ENCODE assay signal across 11 cellular contexts in genomic region chr9:76887003-76887821, GRCh38. TPM values are rescaled to one million over a fixed set of nuclear protein-coding genes. Genes with fewer than 3 reads are reported as not detected.
DNase-seq lines count a peak whose midpoint lies in the region; ATAC-seq and TF ChIP-seq lines count a peak whose summit lies in the region.
"Had no signal": no experiment of that assay in that cellular context is flagged by ENCODE, and none has a peak within 500 bp of the region (broad histone marks: within the 10 kb centered on the region; RNA-seq: fewer than 3 reads in every experiment).

No MANE protein-coding gene starts in this region.

- H3K4me1 ChIP-seq in HUES48 (ENCODE audit: control insufficient read depth, insufficient read depth, low read length) (peaks cover 24% of the 10 kb centered on the region), ectodermal cell (ENCODE audit: control insufficient read depth, insufficient read depth, low read length) (peaks cover 7% of the 10 kb centered on the region), skeletal muscle tissue (ENCODE audit: control insufficient read depth in 3 of 3, insufficient read depth in 3 of 3, low read length in 3 of 3) (peaks cover 0 to 5% (median 0%) of the 10 kb centered on the region in 3 donors)
- H3K4me1 ChIP-seq: upper lobe of left lung had no signal

- H3K27ac ChIP-seq in HUES48 (ENCODE audit: low read depth, low read length) = peak overlapping the region; percentile 85
- H3K27ac ChIP-seq in ectodermal cell (ENCODE audit: insufficient read depth, low read depth, low read length, poor library complexity, severe bottlenecking) = peak overlapping the region; percentile 90
- peak overlapping the region; percentile 23 for H3K27ac ChIP-seq in skeletal muscle tissue (ENCODE audit: low read depth, low read length)
- H3K27ac ChIP-seq: upper lobe of left lung had no signal

- H3K9ac ChIP-seq in HUES48 (ENCODE audit: low read depth, low read length) (peak overlapping the region; percentile 46; the same call in 1 of the 2 replicates), skeletal muscle tissue (ENCODE audit: low read depth in 1 of 3, low read length in 3 of 3) (no peak overlapping the region)

- H3K4me3 ChIP-seq in HUES48 (ENCODE audit: low read depth, low read length) (no peak overlapping the region), ectodermal cell (ENCODE audit: insufficient read depth, low read depth, low read length) (no peak overlapping the region), skeletal muscle tissue (ENCODE audit: low read length in 3 of 3) (no peak overlapping the region), H7 (ENCODE audit: insufficient read depth, low read depth, low read length) (no peak overlapping the region)
- H3K4me3 ChIP-seq: upper lobe of left lung had no signal

- no peaks in the 10 kb centered on the region for H3K9me3 ChIP-seq in HUES48 (ENCODE audit: control insufficient read depth, insufficient read depth, low read length)
- H3K9me3 ChIP-seq in ectodermal cell (ENCODE audit: control insufficient read depth, low read length) = no peaks in the 10 kb centered on the region
- H3K9me3 ChIP-seq in skeletal muscle tissue (ENCODE audit: control insufficient read depth in 3 of 3, low read length in 3 of 3) = no peaks in the 10 kb centered on the region
- H3K9me3 ChIP-seq: upper lobe of left lung had no signal

- H3K36me3 ChIP-seq in HUES48 (ENCODE audit: control insufficient read depth, insufficient read depth, low read length) (no peaks in the 10 kb centered on the region), ectodermal cell (ENCODE audit: control insufficient read depth, insufficient read depth, low read length) (no peaks in the 10 kb centered on the region), skeletal muscle tissue (ENCODE audit: control insufficient read depth in 3 of 3, insufficient read depth in 3 of 3, low read length in 3 of 3) (no peaks in the 10 kb centered on the region), H7 (replicated peaks; ENCODE audit: control insufficient read depth, insufficient read depth, low read length) (no peaks in the 10 kb centered on the region)
- H3K36me3 ChIP-seq: upper lobe of left lung had no signal

- no peak for TF ChIP-seq CTCF in GM20000 (IDR thresholded peaks at IDR 0.05; ENCODE audit: extremely low read depth, missing control alignments)

- 75 to 88% methylated on average over 5 of the region's 5 CpGs for WGBS in ectodermal cell, 2 experiments

- ATAC-seq in GM18520 (IDR thresholded peaks at IDR 0.05; ENCODE audit: unreplicated experiment) (peak; percentile 59), HG03135 (IDR thresholded peaks at IDR 0.05; ENCODE audit: unreplicated experiment) (no peak)
- ATAC-seq: left lobe of liver had no signal

- no peak for DNase-seq in H7
- DNase-seq in GM20000 (ENCODE audit: low spot score) = no peak
- DNase-seq in Ammon's horn (ENCODE audit: low spot score) = no peak
- DNase-seq: effector CD4-positive, alpha-beta T cell; upper lobe of left lung had no signal

- H3K27me3 ChIP-seq in HUES48 (ENCODE audit: control insufficient read depth, insufficient read depth, low read length) (no peaks in the 10 kb centered on the region), ectodermal cell (ENCODE audit: control insufficient read depth, insufficient read depth, low read length, poor library complexity, severe bottlenecking) (no peaks in the 10 kb centered on the region), skeletal muscle tissue (ENCODE audit: control insufficient read depth in 3 of 3, insufficient read depth in 3 of 3, low read length in 3 of 3) (no peaks in the 10 kb centered on the region), H7 (ENCODE audit: control insufficient read depth, insufficient read depth, low read length) (no peaks in the 10 kb centered on the region)
- H3K27me3 ChIP-seq: upper lobe of left lung had no signal

RNA-seq across cellular contexts. Expression of gene PRUNE2, which starts 18.7 kb away (rescaled TPM):
- polyA plus RNA-seq in ectodermal cell (2013, experiment 1 of 4) = 18.3 TPM
- polyA plus RNA-seq in ectodermal cell (2013, experiment 2 of 4) = 24.6 TPM
- polyA plus RNA-seq in ectodermal cell (2013, experiment 3 of 4) = 18.7 TPM
- polyA plus RNA-seq in ectodermal cell (2013, experiment 4 of 4) = 22.0 TPM
- 7.8 TPM for total RNA-seq in skeletal muscle tissue
- total RNA-seq in H7 (2014; rRNA removed; shearing (Covaris generic)) = 1.7 and 3.3 TPM in 2 replicates

Comparison
In these comparisons a context has a peak if more than half of its experiments do, and no peak if none do; other contexts are left out.
1. H3K27ac ChIP-seq: peak in every context shown above with its lines; median percentile 90 in ectodermal cell; 85 in HUES48; 23 in skeletal muscle tissue.